22 cellular contexts compared by ENCODE assay signal in genomic region chr4:118215826-118216225, GRCh38.
DNase-seq lines count a peak whose midpoint lies in the region; ATAC-seq and TF ChIP-seq lines count a peak whose summit lies in the region.
"Had no signal": no experiment of that assay in that cellular context is flagged by ENCODE, and none has a peak within 500 bp of the region (broad histone marks: within the 10 kb centered on the region; RNA-seq: fewer than 3 reads in every experiment).

No MANE protein-coding gene starts in this region.

- H3K27me3 ChIP-seq in tibial nerve = no peaks in the 10 kb centered on the region
- H3K27me3 ChIP-seq: BE2C, BLaER1 had no signal

- H3K27ac ChIP-seq in tibial nerve = no peak overlapping the region
- H3K27ac ChIP-seq: 22Rv1, A549, BLaER1 had no signal

- ATAC-seq in HG02798 (IDR thresholded peaks at IDR 0.05; ENCODE audit: poor library complexity, unreplicated experiment) (no peak), HG02852 (IDR thresholded peaks at IDR 0.05; ENCODE audit: unreplicated experiment) (no peak)
- ATAC-seq: A549 had no signal

- no peak for TF ChIP-seq CTCF in tibial nerve (IDR thresholded peaks at IDR 0.05)

- WGBS in tibial nerve, 2 donors = 74 to 89% methylated on average over 2 of the region's 2 CpGs

- no peaks in the 10 kb centered on the region for H3K36me3 ChIP-seq in tibial nerve
- H3K36me3 ChIP-seq: BE2C, BLaER1 had no signal

- no peak for TF ChIP-seq POLR2A in tibial nerve (IDR thresholded peaks at IDR 0.05)

- no peak overlapping the region for H3K4me3 ChIP-seq in tibial nerve
- H3K4me3 ChIP-seq: A549, BLaER1 had no signal

- H3K4me1 ChIP-seq in tibial nerve = no peaks in the 10 kb centered on the region
- H3K4me1 ChIP-seq: A549, BE2C, BLaER1 had no signal

- TF ChIP-seq EP300 in tibial nerve (IDR thresholded peaks at IDR 0.05) = no peak

- DNase-seq in DMS 273 (lab: John Stamatoyannopoulos, UW; ENCODE audit: unreplicated experiment) (peak; percentile 1), DMS 273 treated with DMSO at 0.1 percent for 48 hours (lab: John Stamatoyannopoulos, UW) (no peak), NCI-H69 (lab: John Stamatoyannopoulos, UW) (peak; percentile 15), cerebellum (ENCODE audit: low spot score) (peak; percentile 4), tibial nerve (ENCODE audit: low spot score in 2 of 2) (no peak)
- DNase-seq: AML-193; BE2C; CD4-positive, alpha-beta memory T cell; CD4-positive, CD25-positive, alpha-beta regulatory T cell; CD8-positive, alpha-beta memory T cell; COR-L47; DMS153; DMS53; DMS79; DND-41; EL; GF-D8 had no signal

- no peaks in the 10 kb centered on the region for H3K9me3 ChIP-seq in tibial nerve
- H3K9me3 ChIP-seq: A549, BE2C, BLaER1 had no signal

Comparison
In these comparisons a context has a peak if more than half of its experiments do, and no peak if none do; other contexts are left out.
1. DNase-seq: peak in DMS 273 (single experiment), NCI-H69 (single experiment) and cerebellum (single experiment); none in DMS 273 treated with DMSO at 0.1 percent for 48 hours (single experiment) and tibial nerve (0 of 2).